1 cellular context compared by ENCODE assay signal in genomic region chr2:18047896-18048657, GRCh38.
TF ChIP-seq lines count a peak whose summit lies in the region.

No MANE protein-coding gene starts in this region.

TF ChIP-seq in HepG2, 621 proteins besides CTCF, POLR2A, EP300 and RAD21 (continued from another document):
- TF ChIP-seq ZNF276 (CRISPR knock-in tag; IDR thresholded peaks at IDR 0.05; ENCODE audit: low read depth) = no peak
- no peak for TF ChIP-seq ZFP36 (IDR thresholded peaks at IDR 0.05; ENCODE audit: borderline replicate concordance, low read depth, low read length, partially characterized antibody)
